In genomic region chr6:10861086-10861485, GRCh38 we compare ENCODE assay signal across 37 cellular contexts. TPM values are rescaled to one million over a fixed set of nuclear protein-coding genes. Genes with fewer than 3 reads are reported as not detected.
"Had no signal": no experiment of that assay in that cellular context is flagged by ENCODE, and none has a peak within 500 bp of the region (broad histone marks: within the 10 kb centered on the region; RNA-seq: fewer than 3 reads in every experiment).

No MANE protein-coding gene starts in this region.

- H3K4me1 Mint-ChIP-seq: activated CD4-positive, alpha-beta memory T cell treated with anti-CD3 and anti-CD28 coated beads, Interleukin-2, amount 10 ng/mL, durations not matched to agents 7 days and 5 days; activated CD4-positive, alpha-beta T cell treated with anti-CD3 and anti-CD28 coated beads, Interleukin-2, amount 10 ng/mL, durations not matched to agents 7 days and 5 days; activated T-helper 17 cell treated with anti-CD3 and anti-CD28 coated beads, Interleukin-2, amount 50 U/mL, for 72 hours; T-helper 17 cell had no signal

- H3K4me3 ChIP-seq: esophagus muscularis mucosa, gastrocnemius medialis, heart left ventricle had no signal

- H3K9me3 Mint-ChIP-seq: activated CD4-positive, alpha-beta memory T cell treated with anti-CD3 and anti-CD28 coated beads, Interleukin-2, amount 10 ng/mL, durations not matched to agents 7 days and 5 days; activated T-cell treated with anti-CD3 and anti-CD28 coated beads, Interleukin-2, amount 50 U/mL, for 24 hours; activated T-helper 17 cell treated with anti-CD3 and anti-CD28 coated beads, Interleukin-2, amount 50 U/mL, for 72 hours; effector memory CD8-positive, alpha-beta T cell; T-helper 2 cell treated with Interferon-gamma antibody and Interleukin-4, amounts not matched to agents 5 μg/mL and 100 μg/mL, for 36 hours had no signal

- H3K4me3 Mint-ChIP-seq: activated CD4-positive, alpha-beta memory T cell treated with anti-CD3 and anti-CD28 coated beads, Interleukin-2, amount 10 ng/mL, durations not matched to agents 7 days and 5 days; activated CD4-positive, alpha-beta T cell treated with anti-CD3 and anti-CD28 coated beads, Interleukin-2, amount 10 ng/mL, durations not matched to agents 7 days and 5 days; activated naive CD8-positive, alpha-beta T cell; activated T-cell treated with anti-CD3 and anti-CD28 coated beads, Interleukin-2, amount 50 U/mL, for 24 hours; activated T-helper 17 cell treated with anti-CD3 and anti-CD28 coated beads, Interleukin-2, amount 50 U/mL, for 72 hours; effector memory CD8-positive, alpha-beta T cell; T-helper 17 cell; T-helper 2 cell treated with Interferon-gamma antibody and Interleukin-4, amounts not matched to agents 5 μg/mL and 100 μg/mL, for 36 hours; WTC11 had no signal

- H3K36me3 ChIP-seq: esophagus muscularis mucosa, gastrocnemius medialis, heart left ventricle had no signal

- FAIRE-seq: astrocyte, colon had no signal

- H3K27me3 Mint-ChIP-seq: activated naive CD8-positive, alpha-beta T cell had no signal

- DNase-seq: activated CD4-positive, alpha-beta memory T cell treated with anti-CD3 and anti-CD28 coated beads, Interleukin-2, amount 10 ng/mL, durations not matched to agents 7 days and 5 days; activated CD4-positive, alpha-beta T cell treated with anti-CD3 and anti-CD28 coated beads for 1 hour; activated CD4-positive, alpha-beta T cell treated with anti-CD3 and anti-CD28 coated beads for 4 hours; activated CD4-positive, alpha-beta T cell treated with anti-CD3 and anti-CD28 coated beads, Interleukin-2, amount 10 ng/mL, durations not matched to agents 7 days and 5 days; activated CD4-positive, alpha-beta T cell treated with anti-CD3 and anti-CD28 coated beads, Interleukin-2, amount 50 U/mL, for 4 hours; activated CD8-positive, alpha-beta memory T cell treated with anti-CD3 and anti-CD28 coated beads, Interleukin-2, amount 50 U/mL, for 48 hours; activated effector memory CD4-positive, alpha-beta T cell treated with Interleukin-2 at 50 U/mL for 16 hours; activated gamma-delta T cell treated with Interleukin-2 at 50 U/mL for 16 hours; activated naive CD4-positive, alpha-beta T cell treated with anti-CD3 and anti-CD28 coated beads, Interleukin-2, amount 50 U/mL, for 16 hours; activated naive CD4-positive, alpha-beta T cell treated with Interleukin-2 at 50 U/mL for 16 hours; activated T-cell treated with anti-CD3 and anti-CD28 coated beads for 4 hours; activated T-cell treated with anti-CD3 and anti-CD28 coated beads, Interleukin-2, amount 50 U/mL, for 24 hours; amniotic stem cell; anterior cingulate cortex; caudate nucleus; cortex of kidney; dermis blood vessel endothelial cell; effector CD4-positive, alpha-beta T cell; effector memory CD8-positive, alpha-beta T cell; erythroblast; foreskin keratinocyte; gastrocnemius medialis; glutamatergic neuron; heart left ventricle; T-helper 1 cell; T-helper 17 cell; T1000 had no signal

- H3K27ac ChIP-seq: esophagus muscularis mucosa, foreskin keratinocyte, gastrocnemius medialis, heart left ventricle, VCaP had no signal

- H3K27me3 ChIP-seq: esophagus muscularis mucosa, gastrocnemius medialis, heart left ventricle had no signal

- H3K4me1 ChIP-seq: esophagus muscularis mucosa, foreskin keratinocyte, gastrocnemius medialis, heart left ventricle had no signal

- H3K9me3 ChIP-seq: esophagus muscularis mucosa, gastrocnemius medialis, heart left ventricle had no signal

- ATAC-seq: activated T-helper 17 cell treated with anti-CD3 and anti-CD28 coated beads, Interleukin-2, amount 50 U/mL, for 72 hours; effector memory CD8-positive, alpha-beta T cell; foreskin keratinocyte; gastrocnemius medialis; heart left ventricle; T-helper 17 cell; WTC11 had no signal

- H3K36me3 Mint-ChIP-seq: activated naive CD8-positive, alpha-beta T cell; WTC11 had no signal

RNA-seq across cellular contexts. Expression of gene GCM2, which starts 20.8 kb away (rescaled TPM):
- total RNA-seq: activated CD4-positive, alpha-beta memory T cell treated with anti-CD3 and anti-CD28 coated beads, Interleukin-2, amount 10 ng/mL, durations not matched to agents 7 days and 5 days; activated CD4-positive, alpha-beta T cell treated with anti-CD3 and anti-CD28 coated beads, Interleukin-2, amount 10 ng/mL, durations not matched to agents 7 days and 5 days; activated T-helper 17 cell treated with anti-CD3 and anti-CD28 coated beads, Interleukin-2, amount 50 U/mL, for 72 hours; astrocyte; chondrocyte; dermis blood vessel endothelial cell; esophagus muscularis mucosa; foreskin keratinocyte; gastrocnemius medialis; heart left ventricle; T-helper 17 cell had no signal
- polyA plus RNA-seq: adipose tissue, foreskin keratinocyte, heart left ventricle had no signal

RNA-seq across cellular contexts. Expression of gene MAK, which starts 22.7 kb away (rescaled TPM):
- total RNA-seq: chondrocyte, foreskin keratinocyte, gastrocnemius medialis had no signal
- polyA plus RNA-seq: foreskin keratinocyte had no signal

RNA-seq across cellular contexts. Expression of gene SYCP2L, which starts 25.8 kb away (rescaled TPM):
- total RNA-seq: activated CD4-positive, alpha-beta memory T cell treated with anti-CD3 and anti-CD28 coated beads, Interleukin-2, amount 10 ng/mL, durations not matched to agents 7 days and 5 days; T-helper 17 cell had no signal
